8 cellular contexts compared by ENCODE assay signal in genomic region chr2:164697688-164698290, GRCh38.
DNase-seq lines count a peak whose midpoint lies in the region; ATAC-seq and TF ChIP-seq lines count a peak whose summit lies in the region.

No MANE protein-coding gene starts in this region.

- TF ChIP-seq CTCF in Calu3 (IDR thresholded peaks at IDR 0.05; ENCODE audit: unreplicated experiment), result peak; percentile 40

- ATAC-seq in HG02759 (IDR thresholded peaks at IDR 0.05; ENCODE audit: unreplicated experiment) (peak; percentile 54), HG03378 (IDR thresholded peaks at IDR 0.05; ENCODE audit: unreplicated experiment) (no peak)
- ATAC-seq in activated naive CD8-positive, alpha-beta T cell treated with anti-CD3 and anti-CD28 coated beads, Interleukin-2, amount 50 U/mL, for 24 hours, result no peak

- no peaks in the 10 kb centered on the region for H3K27me3 Mint-ChIP-seq in Calu3 (ENCODE audit: unreplicated experiment)
- H3K27me3 Mint-ChIP-seq in activated naive CD8-positive, alpha-beta T cell treated with anti-CD3 and anti-CD28 coated beads, Interleukin-2, amount 50 U/mL, for 24 hours, result no peaks in the 10 kb centered on the region
- no peaks in the 10 kb centered on the region for H3K27me3 Mint-ChIP-seq in activated CD4-positive, alpha-beta memory T cell treated with anti-CD3 and anti-CD28 coated beads, Interleukin-2, amount 10 ng/mL, durations not matched to agents 7 days and 5 days

- no peaks in the 10 kb centered on the region for H3K9me3 Mint-ChIP-seq in Calu3 (ENCODE audit: low read depth, unreplicated experiment)
- H3K9me3 Mint-ChIP-seq in activated naive CD8-positive, alpha-beta T cell treated with anti-CD3 and anti-CD28 coated beads, Interleukin-2, amount 50 U/mL, for 24 hours, result no peaks in the 10 kb centered on the region
- H3K9me3 Mint-ChIP-seq in activated CD4-positive, alpha-beta memory T cell treated with anti-CD3 and anti-CD28 coated beads, Interleukin-2, amount 10 ng/mL, durations not matched to agents 7 days and 5 days, result no peaks in the 10 kb centered on the region

- H3K4me3 Mint-ChIP-seq in Calu3 (ENCODE audit: low read depth, unreplicated experiment), result no peak overlapping the region
- no peak overlapping the region for H3K4me3 Mint-ChIP-seq in activated naive CD8-positive, alpha-beta T cell treated with anti-CD3 and anti-CD28 coated beads, Interleukin-2, amount 50 U/mL, for 24 hours
- H3K4me3 Mint-ChIP-seq in activated CD4-positive, alpha-beta memory T cell treated with anti-CD3 and anti-CD28 coated beads, Interleukin-2, amount 10 ng/mL, durations not matched to agents 7 days and 5 days, result no peak overlapping the region

- no peak overlapping the region for H3K27ac Mint-ChIP-seq in Calu3 (ENCODE audit: unreplicated experiment)
- H3K27ac Mint-ChIP-seq in activated naive CD8-positive, alpha-beta T cell treated with anti-CD3 and anti-CD28 coated beads, Interleukin-2, amount 50 U/mL, for 24 hours, result no peak overlapping the region
- no peak overlapping the region for H3K27ac Mint-ChIP-seq in activated CD4-positive, alpha-beta memory T cell treated with anti-CD3 and anti-CD28 coated beads, Interleukin-2, amount 10 ng/mL, durations not matched to agents 7 days and 5 days

- CTCF ChIA-PET in Calu3 (lab: Charles Lee), result no interaction called here
- CTCF ChIA-PET in activated CD4-positive, alpha-beta memory T cell treated with anti-CD3 and anti-CD28 coated beads, Interleukin-2, amount 10 ng/mL, durations not matched to agents 7 days and 5 days (lab: Charles Lee), result no interaction called here

- no TSS peak for BruUV-seq in Calu3 (replicated peaks; lab: Mats Ljungman, UMichigan)

- DNase-seq in Calu3 (no peak), SW480 (ENCODE audit: low spot score) (peak; percentile 11), kidney tubule cell (ENCODE audit: low spot score) (peak; percentile 37)
- no peak for DNase-seq in activated effector memory CD4-positive, alpha-beta T cell treated with anti-CD3 and anti-CD28 coated beads, Interleukin-2, amount 50 U/mL, for 16 hours
- no peak for DNase-seq in activated naive CD8-positive, alpha-beta T cell treated with anti-CD3 and anti-CD28 coated beads, Interleukin-2, amount 50 U/mL, for 24 hours
- DNase-seq in activated CD4-positive, alpha-beta memory T cell treated with anti-CD3 and anti-CD28 coated beads, Interleukin-2, amount 10 ng/mL, durations not matched to agents 7 days and 5 days, result no peak

- POLR2A ChIA-PET in activated CD4-positive, alpha-beta memory T cell treated with anti-CD3 and anti-CD28 coated beads, Interleukin-2, amount 10 ng/mL, durations not matched to agents 7 days and 5 days (lab: Charles Lee), result no interaction called here

- peaks cover 19% of the 10 kb centered on the region for H3K4me1 Mint-ChIP-seq in Calu3 (ENCODE audit: low read depth, unreplicated experiment)
- no peaks in the 10 kb centered on the region for H3K4me1 Mint-ChIP-seq in activated naive CD8-positive, alpha-beta T cell treated with anti-CD3 and anti-CD28 coated beads, Interleukin-2, amount 50 U/mL, for 24 hours
- H3K4me1 Mint-ChIP-seq in activated CD4-positive, alpha-beta memory T cell treated with anti-CD3 and anti-CD28 coated beads, Interleukin-2, amount 10 ng/mL, durations not matched to agents 7 days and 5 days, result no peaks in the 10 kb centered on the region

- H3K36me3 Mint-ChIP-seq in Calu3 (ENCODE audit: insufficient read depth, unreplicated experiment), result peaks cover 7% of the 10 kb centered on the region
- H3K36me3 Mint-ChIP-seq in activated naive CD8-positive, alpha-beta T cell treated with anti-CD3 and anti-CD28 coated beads, Interleukin-2, amount 50 U/mL, for 24 hours (ENCODE audit: low read depth), result no peaks in the 10 kb centered on the region
- H3K36me3 Mint-ChIP-seq in activated CD4-positive, alpha-beta memory T cell treated with anti-CD3 and anti-CD28 coated beads, Interleukin-2, amount 10 ng/mL, durations not matched to agents 7 days and 5 days (ENCODE audit: low read depth), result no peaks in the 10 kb centered on the region

- intact Hi-C loops in Calu3 (cut with micrococcal nuclease; ENCODE audit: unreplicated experiment), result loop anchor here (1.0 kb wide), 1 partner anchor 20 kb away; no protein-coding TSS in a partner anchor

Comparison
In these comparisons a context has a peak if more than half of its experiments do, and no peak if none do; other contexts are left out.
1. DNase-seq: peak in SW480 (single experiment) and kidney tubule cell (single experiment); none in Calu3 (single experiment), activated effector memory CD4-positive, alpha-beta T cell treated with anti-CD3 and anti-CD28 coated beads, Interleukin-2, amount 50 U/mL, for 16 hours (single experiment), activated naive CD8-positive, alpha-beta T cell treated with anti-CD3 and anti-CD28 coated beads, Interleukin-2, amount 50 U/mL, for 24 hours (single experiment) and activated CD4-positive, alpha-beta memory T cell treated with anti-CD3 and anti-CD28 coated beads, Interleukin-2, amount 10 ng/mL, durations not matched to agents 7 days and 5 days (single experiment).